In the genomic region with DNA sequence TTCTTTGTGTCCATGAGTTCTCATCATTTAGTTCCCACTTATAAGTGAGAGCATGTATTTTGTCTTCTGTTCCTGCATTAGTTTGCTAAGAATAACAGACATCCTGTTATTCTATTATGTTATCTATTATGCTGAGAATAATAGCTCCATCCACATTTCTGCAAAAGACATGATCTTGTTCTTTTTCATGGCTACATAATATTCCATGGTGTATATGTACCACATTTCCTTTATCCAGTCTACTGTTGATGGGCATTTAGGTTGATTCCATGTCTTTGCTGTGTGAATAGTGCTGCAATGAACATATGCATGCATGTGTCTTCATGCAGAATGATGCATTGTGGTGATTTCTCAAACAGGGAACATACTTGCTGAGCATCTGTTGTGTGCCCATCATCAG, we compare ENCODE assay signal across 17 cellular contexts. TPM values are rescaled to one million over a fixed set of nuclear protein-coding genes. Genes with fewer than 3 reads are reported as not detected.
A peak's percentile ranks its signal among the peaks of the same experiment; 100 is the strongest.
DNase-seq lines count a peak whose midpoint lies in the region; ATAC-seq and TF ChIP-seq lines count a peak whose summit lies in the region.
"Had no signal": no experiment of that assay in that cellular context is flagged by ENCODE, and none has a peak within 500 bp of the region (broad histone marks: within the 10 kb centered on the region; RNA-seq: fewer than 3 reads in every experiment).

No MANE protein-coding gene starts in this region.

- no peak overlapping the region for H3K4me3 Mint-ChIP-seq in activated CD8-positive, alpha-beta T cell treated with anti-CD3 and anti-CD28 coated beads, Interleukin-2, amount 10 ng/mL, durations not matched to agents 7 days and 5 days
- no peak overlapping the region for H3K4me3 Mint-ChIP-seq in activated CD8-positive, alpha-beta T cell treated with anti-CD3 and anti-CD28 coated beads for 36 hours
- H3K4me3 Mint-ChIP-seq in CD4-positive, alpha-beta T cell: peak overlapping the region; percentile 72
- H3K4me3 Mint-ChIP-seq in activated B cell treated with CpG ODN at 0.5 μM for 24 hours: no peak overlapping the region
- peak overlapping the region; percentile 76 for H3K4me3 Mint-ChIP-seq in natural killer cell treated with Interleukin-12 subunit alpha and Interleukin-12 subunit beta and Interleukin-15 and Interleukin-18, amount 100 ng/mL, for 72 hours

- no peak overlapping the region for H3K23ac ChIP-seq in mesendoderm (ENCODE audit: low read length)

- no peak overlapping the region for H4K8ac ChIP-seq in mesendoderm (ENCODE audit: low read depth, low read length)

- ATAC-seq in activated CD8-positive, alpha-beta T cell treated with anti-CD3 and anti-CD28 coated beads, Interleukin-2, amount 10 ng/mL, durations not matched to agents 7 days and 5 days: no peak
- ATAC-seq in activated CD8-positive, alpha-beta T cell treated with anti-CD3 and anti-CD28 coated beads for 36 hours: no peak
- no peak for ATAC-seq in CD4-positive, alpha-beta T cell (ENCODE audit: poor library complexity)
- no peak for ATAC-seq in activated B cell treated with CpG ODN at 0.5 μM for 24 hours (ENCODE audit: low read depth)
- no peak for ATAC-seq in natural killer cell treated with Interleukin-12 subunit alpha and Interleukin-12 subunit beta and Interleukin-15 and Interleukin-18, amount 100 ng/mL, for 72 hours
- ATAC-seq: HepG2 had no signal

- no peak overlapping the region for H2BK120ac ChIP-seq in mesendoderm (ENCODE audit: low read depth, low read length)

- no peaks in the 10 kb centered on the region for H3K9me3 ChIP-seq in CD4-positive, alpha-beta T cell (ENCODE audit: control insufficient read depth, low read length)

- H3K4me2 ChIP-seq in mesendoderm (ENCODE audit: low read length): no peak overlapping the region

- no peaks in the 10 kb centered on the region for H3K27me3 Mint-ChIP-seq in activated CD8-positive, alpha-beta T cell treated with anti-CD3 and anti-CD28 coated beads, Interleukin-2, amount 10 ng/mL, durations not matched to agents 7 days and 5 days (ENCODE audit: low read depth)
- no peaks in the 10 kb centered on the region for H3K27me3 Mint-ChIP-seq in activated CD8-positive, alpha-beta T cell treated with anti-CD3 and anti-CD28 coated beads for 36 hours
- H3K27me3 Mint-ChIP-seq in CD4-positive, alpha-beta T cell: no peaks in the 10 kb centered on the region
- H3K27me3 Mint-ChIP-seq in activated B cell treated with CpG ODN at 0.5 μM for 24 hours: no peaks in the 10 kb centered on the region
- no peaks in the 10 kb centered on the region for H3K27me3 Mint-ChIP-seq in natural killer cell treated with Interleukin-12 subunit alpha and Interleukin-12 subunit beta and Interleukin-15 and Interleukin-18, amount 100 ng/mL, for 72 hours

- no peaks in the 10 kb centered on the region for H3K27me3 ChIP-seq in CD4-positive, alpha-beta T cell (ENCODE audit: control insufficient read depth, insufficient read depth, low read length)
- no peaks in the 10 kb centered on the region for H3K27me3 ChIP-seq in mesendoderm (ENCODE audit: insufficient read depth, low read length, poor library complexity)

- H3K27ac Mint-ChIP-seq in activated CD8-positive, alpha-beta T cell treated with anti-CD3 and anti-CD28 coated beads, Interleukin-2, amount 10 ng/mL, durations not matched to agents 7 days and 5 days: peak overlapping the region; percentile 66
- H3K27ac Mint-ChIP-seq in activated CD8-positive, alpha-beta T cell treated with anti-CD3 and anti-CD28 coated beads for 36 hours: no peak overlapping the region
- peak overlapping the region; percentile 74 for H3K27ac Mint-ChIP-seq in CD4-positive, alpha-beta T cell
- H3K27ac Mint-ChIP-seq in activated B cell treated with CpG ODN at 0.5 μM for 24 hours: peak overlapping the region; percentile 27
- peak overlapping the region; percentile 74 to 90 for H3K27ac Mint-ChIP-seq in natural killer cell treated with Interleukin-12 subunit alpha and Interleukin-12 subunit beta and Interleukin-15 and Interleukin-18, amount 100 ng/mL, for 72 hours

- no peak for DNase-seq in activated CD8-positive, alpha-beta T cell treated with anti-CD3 and anti-CD28 coated beads, Interleukin-2, amount 10 ng/mL, durations not matched to agents 7 days and 5 days
- DNase-seq in activated CD8-positive, alpha-beta T cell treated with anti-CD3 and anti-CD28 coated beads for 36 hours: no peak
- no peak for DNase-seq in CD4-positive, alpha-beta T cell
- DNase-seq in activated B cell treated with CpG ODN at 0.5 μM for 24 hours (no peak), NCI-H1694 (lab: John Stamatoyannopoulos, UW) (no peak), mesendoderm (no peak)
- DNase-seq in natural killer cell treated with Interleukin-12 subunit alpha and Interleukin-12 subunit beta and Interleukin-15 and Interleukin-18, amount 100 ng/mL, for 72 hours (ENCODE audit: low spot score): no peak
- DNase-seq: C1 segment of cervical spinal cord, Calu3, DMS53, KG1, NCI-H146, NCI-H2107, NCI-H2227 treated with DMSO at 0.1 percent for 48 hours, NCI-H524 had no signal

- no peaks in the 10 kb centered on the region for H3K36me3 ChIP-seq in mesendoderm (ENCODE audit: control insufficient read depth, insufficient read depth, low read length)

- peaks cover 67% of the 10 kb centered on the region for H3K36me3 Mint-ChIP-seq in activated CD8-positive, alpha-beta T cell treated with anti-CD3 and anti-CD28 coated beads, Interleukin-2, amount 10 ng/mL, durations not matched to agents 7 days and 5 days (ENCODE audit: low read depth)
- peaks cover 56% of the 10 kb centered on the region for H3K36me3 Mint-ChIP-seq in activated CD8-positive, alpha-beta T cell treated with anti-CD3 and anti-CD28 coated beads for 36 hours (ENCODE audit: low read depth)
- peaks cover 67% of the 10 kb centered on the region for H3K36me3 Mint-ChIP-seq in CD4-positive, alpha-beta T cell (ENCODE audit: low read depth)
- H3K36me3 Mint-ChIP-seq in activated B cell treated with CpG ODN at 0.5 μM for 24 hours (ENCODE audit: low read depth): peaks cover 34% of the 10 kb centered on the region
- peaks cover 25% of the 10 kb centered on the region for H3K36me3 Mint-ChIP-seq in natural killer cell treated with Interleukin-12 subunit alpha and Interleukin-12 subunit beta and Interleukin-15 and Interleukin-18, amount 100 ng/mL, for 72 hours

- H3K9me3 Mint-ChIP-seq in activated CD8-positive, alpha-beta T cell treated with anti-CD3 and anti-CD28 coated beads, Interleukin-2, amount 10 ng/mL, durations not matched to agents 7 days and 5 days (ENCODE audit: insufficient read depth): peaks cover 7% of the 10 kb centered on the region
- H3K9me3 Mint-ChIP-seq in activated CD8-positive, alpha-beta T cell treated with anti-CD3 and anti-CD28 coated beads for 36 hours: peaks cover 8% of the 10 kb centered on the region
- H3K9me3 Mint-ChIP-seq in CD4-positive, alpha-beta T cell: no peaks in the 10 kb centered on the region
- peaks cover 2% of the 10 kb centered on the region for H3K9me3 Mint-ChIP-seq in activated B cell treated with CpG ODN at 0.5 μM for 24 hours
- peaks cover 4% of the 10 kb centered on the region for H3K9me3 Mint-ChIP-seq in natural killer cell treated with Interleukin-12 subunit alpha and Interleukin-12 subunit beta and Interleukin-15 and Interleukin-18, amount 100 ng/mL, for 72 hours

- H3K9ac ChIP-seq in mesendoderm (ENCODE audit: low read length): no peak overlapping the region

- H4K5ac ChIP-seq in mesendoderm (ENCODE audit: low read length): no peak overlapping the region

- H3K79me1 ChIP-seq in mesendoderm (ENCODE audit: low read length): no peaks in the 10 kb centered on the region

- H3K27ac ChIP-seq in CD4-positive, alpha-beta T cell (ENCODE audit: low read depth, low read length): no peak overlapping the region
- no peak overlapping the region for H3K27ac ChIP-seq in mesendoderm (ENCODE audit: low read depth, low read length)

- intact Hi-C loops in activated CD8-positive, alpha-beta T cell treated with anti-CD3 and anti-CD28 coated beads for 36 hours (cut with micrococcal nuclease): no loop called here
- intact Hi-C loops in CD4-positive, alpha-beta T cell (cut with DNase I, micrococcal nuclease): loop anchor here in 1 of 2 experiments (5.0 kb wide), 1 partner anchor 47 kb away; no protein-coding TSS in a partner anchor
- intact Hi-C loops in activated B cell treated with CpG ODN at 0.5 μM for 24 hours (cut with micrococcal nuclease): no loop called here

- no peak overlapping the region for H2BK15ac ChIP-seq in mesendoderm (replicated peaks; ENCODE audit: low read depth)

- no peaks in the 10 kb centered on the region for H3K79me2 ChIP-seq in mesendoderm (ENCODE audit: control insufficient read depth, insufficient read depth, low read length)

- POLR2A ChIA-PET in activated CD8-positive, alpha-beta T cell treated with anti-CD3 and anti-CD28 coated beads, Interleukin-2, amount 10 ng/mL, durations not matched to agents 7 days and 5 days (lab: Charles Lee): no interaction called here
- POLR2A ChIA-PET in activated CD8-positive, alpha-beta T cell treated with anti-CD3 and anti-CD28 coated beads for 36 hours (lab: Charles Lee): interaction anchor here (0.6 to 18.5 kb wide), 3 partner anchors 12 to 86 kb away, joined by 3 to 333 read pairs (median 3); a partner anchor contains a TSS
- POLR2A ChIA-PET in CD4-positive, alpha-beta T cell (lab: Charles Lee): interaction anchor here (1.0 to 7.6 kb wide), 3 partner anchors 8 to 18 kb away, joined by 3 to 66 read pairs (median 4); no protein-coding TSS in a partner anchor
- POLR2A ChIA-PET in activated B cell treated with CpG ODN at 0.5 μM for 24 hours (lab: Charles Lee): interaction anchor here (3.3 kb wide), 1 partner anchor 32 kb away, joined by 10 read pairs; no protein-coding TSS in a partner anchor

- no peak for TF ChIP-seq CTCF in activated CD8-positive, alpha-beta T cell treated with anti-CD3 and anti-CD28 coated beads for 36 hours (IDR thresholded peaks at IDR 0.05)
- TF ChIP-seq CTCF in CD4-positive, alpha-beta T cell (IDR thresholded peaks at IDR 0.05): no peak
- no peak for TF ChIP-seq CTCF in activated B cell treated with CpG ODN at 0.5 μM for 24 hours (IDR thresholded peaks at IDR 0.05)

- no peak overlapping the region for H2AK5ac ChIP-seq in mesendoderm (ENCODE audit: low read length)

- H3K4me1 ChIP-seq in mesendoderm (ENCODE audit: control insufficient read depth, low read depth, low read length): no peaks in the 10 kb centered on the region

- no peak overlapping the region for H3K18ac ChIP-seq in mesendoderm (ENCODE audit: low read length)

- no peak overlapping the region for H3K56ac ChIP-seq in mesendoderm (ENCODE audit: low read length)

- no peak overlapping the region for H3K4me3 ChIP-seq in mesendoderm (ENCODE audit: low read length)

- CTCF ChIA-PET in activated CD8-positive, alpha-beta T cell treated with anti-CD3 and anti-CD28 coated beads, Interleukin-2, amount 10 ng/mL, durations not matched to agents 7 days and 5 days (lab: Charles Lee): interaction anchor here (2.4 to 2.5 kb wide), 2 partner anchors 20 to 43 kb away, joined by 7 to 9 read pairs; a partner anchor contains a TSS
- CTCF ChIA-PET in activated CD8-positive, alpha-beta T cell treated with anti-CD3 and anti-CD28 coated beads for 36 hours (lab: Charles Lee): interaction anchor here (4.7 to 7.2 kb wide), 2 partner anchors 8 to 54 kb away, joined by 12 to 40 read pairs; no protein-coding TSS in a partner anchor
- CTCF ChIA-PET in CD4-positive, alpha-beta T cell (lab: Charles Lee): no interaction called here
- CTCF ChIA-PET in activated B cell treated with CpG ODN at 0.5 μM for 24 hours (lab: Charles Lee): no interaction called here

- peaks cover 93% of the 10 kb centered on the region for H3K4me1 Mint-ChIP-seq in activated CD8-positive, alpha-beta T cell treated with anti-CD3 and anti-CD28 coated beads, Interleukin-2, amount 10 ng/mL, durations not matched to agents 7 days and 5 days (ENCODE audit: low read depth)
- H3K4me1 Mint-ChIP-seq in activated CD8-positive, alpha-beta T cell treated with anti-CD3 and anti-CD28 coated beads for 36 hours (ENCODE audit: low read depth): peaks cover 87% of the 10 kb centered on the region
- peaks cover 94% of the 10 kb centered on the region for H3K4me1 Mint-ChIP-seq in CD4-positive, alpha-beta T cell (ENCODE audit: low read depth)
- peaks cover 69% of the 10 kb centered on the region for H3K4me1 Mint-ChIP-seq in activated B cell treated with CpG ODN at 0.5 μM for 24 hours
- peaks cover 86 to 90% of the 10 kb centered on the region in 2 donors for H3K4me1 Mint-ChIP-seq in natural killer cell treated with Interleukin-12 subunit alpha and Interleukin-12 subunit beta and Interleukin-15 and Interleukin-18, amount 100 ng/mL, for 72 hours (ENCODE audit: low read depth in 2 of 2)

- no peak overlapping the region for H2BK5ac ChIP-seq in mesendoderm (ENCODE audit: low read length)

- H3K4ac ChIP-seq in mesendoderm (ENCODE audit: low read depth, low read length): no peak overlapping the region

RNA-seq across cellular contexts. Expression of a gene that starts 21.4 kb away (rescaled TPM):
- 10 to 100 TPM; 73.9 to 77.9 TPM for total RNA-seq in activated CD8-positive, alpha-beta T cell treated with anti-CD3 and anti-CD28 coated beads, Interleukin-2, amount 10 ng/mL, durations not matched to agents 7 days and 5 days
- 10 to 100 TPM; 46.7 to 50.4 TPM for total RNA-seq in activated CD8-positive, alpha-beta T cell treated with anti-CD3 and anti-CD28 coated beads for 36 hours
- total RNA-seq in CD4-positive, alpha-beta T cell: 100 to 1,000 TPM; 153 to 159 TPM
- total RNA-seq in activated B cell treated with CpG ODN at 0.5 μM for 24 hours: 31.0 and 34.2 TPM in 2 replicates
- total RNA-seq in natural killer cell treated with Interleukin-12 subunit alpha and Interleukin-12 subunit beta and Interleukin-15 and Interleukin-18, amount 100 ng/mL, for 72 hours: 100 to 1,000 TPM; 112 to 119 TPM
- 2.2 TPM for polyA plus RNA-seq in mesendoderm (2013, experiment 1 of 2)
- polyA plus RNA-seq in mesendoderm (2013, experiment 2 of 2): 1.7 TPM
- total RNA-seq: Calu3, HepG2, M059J had no signal
- polyA plus RNA-seq: HepG2 had no signal

Comparison
In these comparisons a context has a peak if more than half of its experiments do, and no peak if none do; other contexts are left out.
1. H3K4me3 Mint-ChIP-seq: peak in CD4-positive, alpha-beta T cell (single experiment) and natural killer cell treated with Interleukin-12 subunit alpha and Interleukin-12 subunit beta and Interleukin-15 and Interleukin-18, amount 100 ng/mL, for 72 hours (single experiment); none in activated CD8-positive, alpha-beta T cell treated with anti-CD3 and anti-CD28 coated beads, Interleukin-2, amount 10 ng/mL, durations not matched to agents 7 days and 5 days (single experiment), activated CD8-positive, alpha-beta T cell treated with anti-CD3 and anti-CD28 coated beads for 36 hours (single experiment) and activated B cell treated with CpG ODN at 0.5 μM for 24 hours (single experiment).
2. CTCF ChIA-PET loops: an anchor here in activated CD8-positive, alpha-beta T cell treated with anti-CD3 and anti-CD28 coated beads, Interleukin-2, amount 10 ng/mL, durations not matched to agents 7 days and 5 days (2.4 to 2.5 kb wide) and activated CD8-positive, alpha-beta T cell treated with anti-CD3 and anti-CD28 coated beads for 36 hours (4.7 to 7.2 kb wide); none called in CD4-positive, alpha-beta T cell and activated B cell treated with CpG ODN at 0.5 μM for 24 hours.